ENCODE assay signal across 28 cellular contexts in the genomic region with DNA sequence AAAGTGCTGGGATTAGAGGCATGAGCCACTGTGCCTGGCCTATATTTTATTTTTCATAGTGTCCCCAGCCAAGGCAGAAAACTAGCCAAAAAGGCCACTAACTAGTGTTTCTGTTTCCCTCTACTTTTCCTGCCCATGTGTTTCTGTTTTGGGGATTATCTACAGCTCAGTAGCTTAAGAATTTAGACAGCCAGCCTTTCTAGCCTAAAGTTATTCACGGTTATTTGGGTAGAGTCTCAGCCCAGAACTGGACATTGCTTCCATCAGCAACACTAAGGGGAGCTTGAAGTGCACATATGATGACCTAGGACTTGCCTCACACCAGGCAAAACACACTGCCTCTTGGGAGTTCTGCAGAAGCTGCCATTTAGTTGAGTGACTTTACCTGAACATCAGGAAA. TPM values are rescaled to one million over a fixed set of nuclear protein-coding genes. Genes with fewer than 3 reads are reported as not detected.
"Had no signal": no experiment of that assay in that cellular context is flagged by ENCODE, and none has a peak within 500 bp of the region (broad histone marks: within the 10 kb centered on the region; RNA-seq: fewer than 3 reads in every experiment).

No MANE protein-coding gene starts in this region.

- H3K79me2 ChIP-seq: hepatocyte had no signal

- H3K9me3 ChIP-seq: colonic mucosa, esophagus squamous epithelium, sigmoid colon, thoracic aorta, transverse colon had no signal

- H3K4me3 Mint-ChIP-seq: naive B cell; nephron; stimulated activated naive B cell treated with anti-CD40 and anti-IgM and Interleukin-4, amounts not matched to agents 10 μg/mL and 1 μg/mL and 100 μg/mL, for 72 hours; stimulated activated naive CD8-positive, alpha-beta T cell treated with anti-CD3 and anti-CD28 coated beads, Interleukin-15, amount 100 ng/mL, for 72 hours had no signal

- H3K27ac Mint-ChIP-seq: naive B cell; stimulated activated naive B cell treated with anti-CD40 and anti-IgM and Interleukin-4, amounts not matched to agents 10 μg/mL and 1 μg/mL and 100 μg/mL, for 72 hours; stimulated activated naive CD8-positive, alpha-beta T cell treated with anti-CD3 and anti-CD28 coated beads, Interleukin-15, amount 100 ng/mL, for 72 hours had no signal

- H3K4me3 ChIP-seq: colonic mucosa, esophagus squamous epithelium, hepatocyte, sigmoid colon, skin epidermis, thoracic aorta, transverse colon had no signal

- H3K27ac ChIP-seq: colonic mucosa, esophagus squamous epithelium, hepatocyte, sigmoid colon, skin epidermis, thoracic aorta, transverse colon had no signal

- ATAC-seq: left cardiac atrium; left ventricle myocardium superior; stimulated activated naive B cell treated with anti-CD40 and anti-IgM and Interleukin-4, amounts not matched to agents 10 μg/mL and 1 μg/mL and 100 μg/mL, for 72 hours; stimulated activated naive CD8-positive, alpha-beta T cell treated with anti-CD3 and anti-CD28 coated beads, Interleukin-15, amount 100 ng/mL, for 72 hours had no signal

- H3K9me3 Mint-ChIP-seq: naive B cell; nephron; stimulated activated naive B cell treated with anti-CD40 and anti-IgM and Interleukin-4, amounts not matched to agents 10 μg/mL and 1 μg/mL and 100 μg/mL, for 72 hours; stimulated activated naive CD8-positive, alpha-beta T cell treated with anti-CD3 and anti-CD28 coated beads, Interleukin-15, amount 100 ng/mL, for 72 hours had no signal

- H3K27me3 Mint-ChIP-seq: naive B cell; stimulated activated naive B cell treated with anti-CD40 and anti-IgM and Interleukin-4, amounts not matched to agents 10 μg/mL and 1 μg/mL and 100 μg/mL, for 72 hours; stimulated activated naive CD8-positive, alpha-beta T cell treated with anti-CD3 and anti-CD28 coated beads, Interleukin-15, amount 100 ng/mL, for 72 hours had no signal

- H3K4me2 ChIP-seq: hepatocyte had no signal

- H2AFZ ChIP-seq: hepatocyte had no signal

- H3K27me3 ChIP-seq: colonic mucosa, esophagus squamous epithelium, hepatocyte, sigmoid colon, transverse colon had no signal

- H3K4me1 ChIP-seq: colonic mucosa had no signal

- DNase-seq: colonic mucosa; dermis blood vessel endothelial cell; esophagus squamous epithelium; foreskin melanocyte; head of caudate nucleus; kidney; left cardiac atrium; left ventricle myocardium superior; mesendoderm; naive B cell; posterior cingulate gyrus; sigmoid colon; stimulated activated CD4-positive, alpha-beta T cell treated with anti-CD3 and anti-CD28 coated beads, Interleukin-2, amount 100 ng/mL, for 24 hours; stimulated activated CD4-positive, alpha-beta T cell treated with anti-CD3 and anti-CD28 coated beads, Interleukin-4, amount 100 ng/mL, for 4 hours; stimulated activated naive B cell treated with anti-CD40 and anti-IgM and Interleukin-4, amounts not matched to agents 10 μg/mL and 1 μg/mL and 100 μg/mL, for 72 hours; stimulated activated naive CD8-positive, alpha-beta T cell treated with anti-CD3 and anti-CD28 coated beads, Interleukin-15, amount 100 ng/mL, for 72 hours; substantia nigra; transverse colon had no signal

- H3K36me3 ChIP-seq: colonic mucosa, esophagus squamous epithelium, sigmoid colon, thoracic aorta, transverse colon had no signal

RNA-seq across cellular contexts. Expression of gene PROX2, which starts 17.9 kb away (rescaled TPM):
- total RNA-seq: cerebellum, colonic mucosa, dermis blood vessel endothelial cell, epithelial cell of proximal tubule, esophagus squamous epithelium, hepatocyte, kidney, left cardiac atrium, left ventricle myocardium superior, lung microvascular endothelial cell, osteoblast, pulmonary artery endothelial cell, thoracic aorta, urinary bladder had no signal
